Comparison of ENCODE assay signal across 19 cellular contexts in genomic region chr1:81758213-81758612, GRCh38. TPM values are rescaled to one million over a fixed set of nuclear protein-coding genes. Genes with fewer than 3 reads are reported as not detected.
DNase-seq lines count a peak whose midpoint lies in the region; ATAC-seq and TF ChIP-seq lines count a peak whose summit lies in the region.
"Had no signal": no experiment of that assay in that cellular context is flagged by ENCODE, and none has a peak within 500 bp of the region (broad histone marks: within the 10 kb centered on the region; RNA-seq: fewer than 3 reads in every experiment).

No MANE protein-coding gene starts in this region.

- TF ChIP-seq CTCF in fibroblast of the aortic adventitia (IDR thresholded peaks at IDR 0.05; ENCODE audit: insufficient read depth, low read length) (no peak), omental fat pad (IDR thresholded peaks at IDR 0.05) (no peak), GM10266 (IDR thresholded peaks at IDR 0.05; ENCODE audit: control insufficient read depth, insufficient read depth, low read depth, missing control alignments) (no peak)

- ATAC-seq in omental fat pad (ENCODE audit: low FRiP score), result peak; percentile 51
- no peak for ATAC-seq in HG03025 (IDR thresholded peaks at IDR 0.05; ENCODE audit: low FRiP score, unreplicated experiment)
- ATAC-seq: A549, HCT116 had no signal

- no peak overlapping the region for H3K4me3 ChIP-seq in fibroblast of the aortic adventitia (ENCODE audit: low read depth, low read length)
- H3K4me3 ChIP-seq: A549 had no signal

- peak; percentile 46 to 62 for DNase-seq in NCI-H446 (lab: John Stamatoyannopoulos, UW)
- DNase-seq in amniotic epithelial cell (ENCODE audit: low read depth), result peak; percentile 4
- peak; percentile 20 for DNase-seq in fibroblast of the aortic adventitia (ENCODE audit: low read depth)
- no peak for DNase-seq in omental fat pad (ENCODE audit: low spot score)
- no peak for DNase-seq in activated T-cell treated with anti-CD3 and anti-CD28 coated beads for 4 hours
- DNase-seq in NCI-H345 (lab: John Stamatoyannopoulos, UW), result no peak
- DNase-seq in GM10266 (ENCODE audit: extremely low spot score), result no peak
- DNase-seq: GOT3, IMR-90, NCI-H1417, NCI-H187 treated with DMSO at 0.1 percent for 48 hours, NCI-H2227 treated with DMSO at 0.1 percent for 48 hours, NCI-H526 treated with DMSO at 0.1 percent for 48 hours, SHP77 had no signal

RNA-seq across cellular contexts. Expression of gene ADGRL2, which starts 42.5 kb away (rescaled TPM):
- 52.1 and 104 TPM in 2 replicates for total RNA-seq in fibroblast of the aortic adventitia (ENCODE audit: low replicate concordance)
- total RNA-seq in omental fat pad, result 10 to 100 TPM; 50.7 to 72.4 (median 54.2) TPM
- total RNA-seq: B cell, RPMI7951 had no signal

Comparison
In these comparisons a context has a peak if more than half of its experiments do, and no peak if none do; other contexts are left out.
1. DNase-seq: peak in NCI-H446 (2 of 2), amniotic epithelial cell (single experiment) and fibroblast of the aortic adventitia (single experiment); none in omental fat pad (single experiment), activated T-cell treated with anti-CD3 and anti-CD28 coated beads for 4 hours (single experiment), NCI-H345 (single experiment) and GM10266 (single experiment).